In genomic region chr17:79747508-79748295, GRCh38 we compare ENCODE assay signal across 11 cellular contexts. TPM values are rescaled to one million over a fixed set of nuclear protein-coding genes. Genes with fewer than 3 reads are reported as not detected.
DNase-seq lines count a peak whose midpoint lies in the region; ATAC-seq and TF ChIP-seq lines count a peak whose summit lies in the region.
"Had no signal": no experiment of that assay in that cellular context is flagged by ENCODE, and none has a peak within 500 bp of the region (broad histone marks: within the 10 kb centered on the region; RNA-seq: fewer than 3 reads in every experiment).

No MANE protein-coding gene starts in this region.

- no peak overlapping the region for H3K4me3 Mint-ChIP-seq in activated T-cell treated with anti-CD3 and anti-CD28 coated beads, Interleukin-2, amount 50 U/mL, for 24 hours
- peak overlapping the region; percentile 84 for H3K4me3 Mint-ChIP-seq in glutamatergic neuron (ENCODE audit: unreplicated experiment)
- H3K4me3 Mint-ChIP-seq in stimulated activated memory B cell treated with anti-CD40 and anti-IgM and Interleukin-4, amounts not matched to agents 10 μg/mL and 1 μg/mL and 100 μg/mL, for 72 hours: peak overlapping the region; percentile 13
- H3K4me3 Mint-ChIP-seq: dendritic cell treated with granulocyte-macrophage colony-stimulating factor and Interleukin-4, amounts not matched to agents 40 ng/mL and 50 ng/mL, for 4 days had no signal

- H3K9me3 ChIP-seq in gastrocnemius medialis (no peaks in the 10 kb centered on the region), Peyer's patch (no peaks in the 10 kb centered on the region)

- in situ Hi-C loops in gastrocnemius medialis (cut with MboI; ENCODE audit: low sequenced_read_pairs in 4 of 4): no loop called here

- H3K4me1 ChIP-seq in gastrocnemius medialis: no peaks in the 10 kb centered on the region
- peaks cover 0 to 14% (median 0%) of the 10 kb centered on the region in 4 donors for H3K4me1 ChIP-seq in Peyer's patch

- intact Hi-C loops in gastrocnemius medialis (cut with DNase I; ENCODE audit: low total_unique reads): no loop called here

- H3K27ac Mint-ChIP-seq in activated T-cell treated with anti-CD3 and anti-CD28 coated beads, Interleukin-2, amount 50 U/mL, for 24 hours: no peak overlapping the region
- no peak overlapping the region for H3K27ac Mint-ChIP-seq in glutamatergic neuron (ENCODE audit: unreplicated experiment)
- H3K27ac Mint-ChIP-seq in stimulated activated memory B cell treated with anti-CD40 and anti-IgM and Interleukin-4, amounts not matched to agents 10 μg/mL and 1 μg/mL and 100 μg/mL, for 72 hours: no peak overlapping the region
- H3K27ac Mint-ChIP-seq: dendritic cell treated with granulocyte-macrophage colony-stimulating factor and Interleukin-4, amounts not matched to agents 40 ng/mL and 50 ng/mL, for 4 days had no signal

- no peak overlapping the region for H3K4me3 ChIP-seq in gastrocnemius medialis
- no peak overlapping the region for H3K4me3 ChIP-seq in Peyer's patch

- peaks cover 63 to 71% (median 66%) of the 10 kb centered on the region in 3 donors for H3K27me3 ChIP-seq in gastrocnemius medialis
- H3K27me3 ChIP-seq in Peyer's patch: peaks cover 0 to 35% of the 10 kb centered on the region in 2 donors

- no peaks in the 10 kb centered on the region for H3K36me3 Mint-ChIP-seq in activated T-cell treated with anti-CD3 and anti-CD28 coated beads, Interleukin-2, amount 50 U/mL, for 24 hours (ENCODE audit: low read depth)
- no peaks in the 10 kb centered on the region for H3K36me3 Mint-ChIP-seq in glutamatergic neuron (ENCODE audit: unreplicated experiment)
- no peaks in the 10 kb centered on the region for H3K36me3 Mint-ChIP-seq in stimulated activated memory B cell treated with anti-CD40 and anti-IgM and Interleukin-4, amounts not matched to agents 10 μg/mL and 1 μg/mL and 100 μg/mL, for 72 hours

- TF ChIP-seq POLR2A in gastrocnemius medialis (IDR thresholded peaks at IDR 0.05): no peak
- no peak for TF ChIP-seq POLR2A in Peyer's patch (IDR thresholded peaks at IDR 0.05)

- H3K36me3 ChIP-seq in gastrocnemius medialis (no peaks in the 10 kb centered on the region), Peyer's patch (no peaks in the 10 kb centered on the region)

- no peak for ATAC-seq in stimulated activated memory B cell treated with anti-CD40 and anti-IgM and Interleukin-4, amounts not matched to agents 10 μg/mL and 1 μg/mL and 100 μg/mL, for 72 hours
- no peak for ATAC-seq in gastrocnemius medialis
- ATAC-seq in GM21360 (IDR thresholded peaks at IDR 0.05; ENCODE audit: unreplicated experiment): no peak

- no peak for TF ChIP-seq CTCF in glutamatergic neuron (IDR thresholded peaks at IDR 0.05; ENCODE audit: partially characterized antibody, unreplicated experiment)
- TF ChIP-seq CTCF in gastrocnemius medialis (IDR thresholded peaks at IDR 0.05 in 4 of 5, conservative IDR thresholded peaks at IDR 0.05 in 1 of 5): no peak
- TF ChIP-seq CTCF in Peyer's patch (IDR thresholded peaks at IDR 0.05): no peak

- DNase-seq in activated T-cell treated with anti-CD3 and anti-CD28 coated beads, Interleukin-2, amount 50 U/mL, for 1 hour: peak; percentile 27
- DNase-seq in activated T-cell treated with anti-CD3 and anti-CD28 coated beads, Interleukin-2, amount 50 U/mL, for 24 hours: no peak
- DNase-seq in NCI-H524 treated with DMSO at 0.1 percent for 48 hours (lab: John Stamatoyannopoulos, UW) (peak; percentile 16), glutamatergic neuron (peak; percentile 58), gastrocnemius medialis (no peak), Peyer's patch (no peak)
- DNase-seq: NCI-H1048 had no signal

- H3K4me1 Mint-ChIP-seq in activated T-cell treated with anti-CD3 and anti-CD28 coated beads, Interleukin-2, amount 50 U/mL, for 24 hours (ENCODE audit: low read depth): peaks cover 29% of the 10 kb centered on the region
- H3K4me1 Mint-ChIP-seq in glutamatergic neuron (ENCODE audit: low read depth, unreplicated experiment): peaks cover 9% of the 10 kb centered on the region
- H3K4me1 Mint-ChIP-seq in stimulated activated memory B cell treated with anti-CD40 and anti-IgM and Interleukin-4, amounts not matched to agents 10 μg/mL and 1 μg/mL and 100 μg/mL, for 72 hours: peaks cover 25% of the 10 kb centered on the region

- H3K27me3 Mint-ChIP-seq in activated T-cell treated with anti-CD3 and anti-CD28 coated beads, Interleukin-2, amount 50 U/mL, for 24 hours: peaks cover 59% of the 10 kb centered on the region
- peaks cover 16% of the 10 kb centered on the region for H3K27me3 Mint-ChIP-seq in glutamatergic neuron (ENCODE audit: unreplicated experiment)
- peaks cover 49% of the 10 kb centered on the region for H3K27me3 Mint-ChIP-seq in stimulated activated memory B cell treated with anti-CD40 and anti-IgM and Interleukin-4, amounts not matched to agents 10 μg/mL and 1 μg/mL and 100 μg/mL, for 72 hours

- H3K27ac ChIP-seq in gastrocnemius medialis: no peak overlapping the region
- H3K27ac ChIP-seq in Peyer's patch: no peak overlapping the region

- H3K9me3 Mint-ChIP-seq in activated T-cell treated with anti-CD3 and anti-CD28 coated beads, Interleukin-2, amount 50 U/mL, for 24 hours: no peaks in the 10 kb centered on the region
- H3K9me3 Mint-ChIP-seq in glutamatergic neuron (ENCODE audit: unreplicated experiment): peaks cover 2% of the 10 kb centered on the region
- no peaks in the 10 kb centered on the region for H3K9me3 Mint-ChIP-seq in stimulated activated memory B cell treated with anti-CD40 and anti-IgM and Interleukin-4, amounts not matched to agents 10 μg/mL and 1 μg/mL and 100 μg/mL, for 72 hours
- H3K9me3 Mint-ChIP-seq: dendritic cell treated with granulocyte-macrophage colony-stimulating factor and Interleukin-4, amounts not matched to agents 40 ng/mL and 50 ng/mL, for 4 days had no signal

RNA-seq across cellular contexts. Expression of gene ENPP7, which starts 17.0 kb away (rescaled TPM):
- total RNA-seq in glutamatergic neuron (ENCODE audit: unreplicated experiment) (not detected), gastrocnemius medialis (not detected), Peyer's patch (10 to 100 TPM in 3 of 4 donors, not detected in 1; 17.2 to 27.3 (median 22.5) TPM)
- total RNA-seq: omental fat pad had no signal

RNA-seq across cellular contexts. Expression of gene CBX2, which starts 30.2 kb away (rescaled TPM):
- total RNA-seq in glutamatergic neuron (ENCODE audit: unreplicated experiment) (78.8 TPM), gastrocnemius medialis (1 to 10 TPM in 1 of 4 donors, under 1 TPM in 2, not detected in 1; 0.13 to 1.1 (median 0.42) TPM), Peyer's patch (under 1 TPM; 0.18 to 0.85 (median 0.81) TPM)

RNA-seq across cellular contexts. Expression of gene CBX8, which starts 49.2 kb away (rescaled TPM):
- total RNA-seq in glutamatergic neuron (ENCODE audit: unreplicated experiment) (13.8 TPM), gastrocnemius medialis (under 1 TPM in 3 of 4 donors, not detected in 1; 0.18 to 0.94 (median 0.49) TPM), Peyer's patch (10 to 100 TPM in 1 of 4 donors, 1 to 10 TPM in 3; 2.5 to 14.9 (median 3.5) TPM)

Comparison
In these comparisons a context has a peak if more than half of its experiments do, and no peak if none do; other contexts are left out.
1. DNase-seq: peak in activated T-cell treated with anti-CD3 and anti-CD28 coated beads, Interleukin-2, amount 50 U/mL, for 1 hour (single experiment), NCI-H524 treated with DMSO at 0.1 percent for 48 hours (single experiment) and glutamatergic neuron (single experiment); none in activated T-cell treated with anti-CD3 and anti-CD28 coated beads, Interleukin-2, amount 50 U/mL, for 24 hours (single experiment), gastrocnemius medialis (0 of 2) and Peyer's patch (0 of 3).
2. RNA of gene CBX2, which starts 30.2 kb away (total RNA-seq): 78.8 TPM in glutamatergic neuron (single experiment); 0.18 to 0.85 TPM in Peyer's patch and 0.13 to 1.1 TPM in gastrocnemius medialis; every median in the first group is over 10 times any median in the second.